In genomic region chr11:114257621-114258558, GRCh38 we compare ENCODE assay signal across 10 cellular contexts. TPM values are rescaled to one million over a fixed set of nuclear protein-coding genes. Genes with fewer than 3 reads are reported as not detected.
DNase-seq lines count a peak whose midpoint lies in the region; ATAC-seq and TF ChIP-seq lines count a peak whose summit lies in the region.
"Had no signal": no experiment of that assay in that cellular context is flagged by ENCODE, and none has a peak within 500 bp of the region (broad histone marks: within the 10 kb centered on the region; RNA-seq: fewer than 3 reads in every experiment).

No MANE protein-coding gene starts in this region.

- no peak overlapping the region for H3K23ac ChIP-seq in trophoblast cell (ENCODE audit: low read length)

- no peaks in the 10 kb centered on the region for H3K79me2 ChIP-seq in trophoblast cell (ENCODE audit: control insufficient read depth, insufficient read depth, low read length, poor library complexity)

- H3K27me3 Mint-ChIP-seq in activated B cell treated with CpG ODN at 0.5 μM for 24 hours: no peaks in the 10 kb centered on the region
- no peaks in the 10 kb centered on the region for H3K27me3 Mint-ChIP-seq in T-helper 2 cell treated with Interferon-gamma antibody and Interleukin-4, amounts not matched to agents 5 μg/mL and 100 μg/mL, for 36 hours (ENCODE audit: low read depth)

- no peak overlapping the region for H4K12ac ChIP-seq in trophoblast cell (ENCODE audit: low read depth, low read length)

- H3K27ac Mint-ChIP-seq in activated B cell treated with CpG ODN at 0.5 μM for 24 hours: peak overlapping the region; percentile 89
- no peak overlapping the region for H3K27ac Mint-ChIP-seq in T-helper 2 cell treated with Interferon-gamma antibody and Interleukin-4, amounts not matched to agents 5 μg/mL and 100 μg/mL, for 36 hours

- H2BK12ac ChIP-seq in trophoblast cell (ENCODE audit: low read length): peak overlapping the region; percentile 9

- peaks cover 2% of the 10 kb centered on the region for H3K79me1 ChIP-seq in trophoblast cell (ENCODE audit: low read length)

- POLR2A ChIA-PET in activated B cell treated with CpG ODN at 0.5 μM for 24 hours (lab: Charles Lee): interaction anchor here (0.8 to 3.2 kb wide), 9 partner anchors 62 to 361 kb away, joined by 3 to 16 read pairs (median 7); partner anchors contain the start of gene ZBTB16

- H3K27me3 ChIP-seq in BLaER1: no peaks in the 10 kb centered on the region
- H3K27me3 ChIP-seq in trophoblast cell (ENCODE audit: insufficient read depth, low read length): no peaks in the 10 kb centered on the region

- no peaks in the 10 kb centered on the region for H4K20me1 ChIP-seq in BLaER1

- H3K14ac ChIP-seq in trophoblast cell (ENCODE audit: low read length): peak overlapping the region; percentile 30

- no peak overlapping the region for H3K18ac ChIP-seq in trophoblast cell (ENCODE audit: low read length)

- H3K9me3 ChIP-seq in BLaER1 (no peaks in the 10 kb centered on the region), trophoblast cell (ENCODE audit: insufficient read depth, low read depth, low read length) (no peaks in the 10 kb centered on the region)

- H3K4me2 ChIP-seq in BLaER1: peak overlapping the region; percentile 32
- H3K4me2 ChIP-seq in trophoblast cell (ENCODE audit: low read length): no peak overlapping the region

- no peaks in the 10 kb centered on the region for H3K36me3 Mint-ChIP-seq in activated B cell treated with CpG ODN at 0.5 μM for 24 hours (ENCODE audit: low read depth)
- no peaks in the 10 kb centered on the region for H3K36me3 Mint-ChIP-seq in T-helper 2 cell treated with Interferon-gamma antibody and Interleukin-4, amounts not matched to agents 5 μg/mL and 100 μg/mL, for 36 hours (ENCODE audit: low read depth)
- H3K36me3 Mint-ChIP-seq: naive thymus-derived CD8-positive, alpha-beta T cell had no signal

- intact Hi-C loops in activated B cell treated with CpG ODN at 0.5 μM for 24 hours (cut with micrococcal nuclease) (loop anchor here (1.0 to 2.0 kb wide), 3 partner anchors 71 to 199 kb away; partner anchors contain the start of gene ZBTB16), left cardiac atrium (cut with DNase I) (loop anchor here (5.0 to 10.0 kb wide), 3 partner anchors 56 to 83 kb away; no protein-coding TSS in a partner anchor)

- H3K4me1 Mint-ChIP-seq in activated B cell treated with CpG ODN at 0.5 μM for 24 hours: peaks cover 31% of the 10 kb centered on the region
- H3K4me1 Mint-ChIP-seq in T-helper 2 cell treated with Interferon-gamma antibody and Interleukin-4, amounts not matched to agents 5 μg/mL and 100 μg/mL, for 36 hours (ENCODE audit: low read depth): peaks cover 9% of the 10 kb centered on the region

- ATAC-seq in activated B cell treated with CpG ODN at 0.5 μM for 24 hours (ENCODE audit: low read depth) (no peak), left cardiac atrium (peak; percentile 64 to 68)
- ATAC-seq: naive thymus-derived CD8-positive, alpha-beta T cell had no signal

- TF ChIP-seq CTCF in activated B cell treated with CpG ODN at 0.5 μM for 24 hours (IDR thresholded peaks at IDR 0.05): no peak

- H4K8ac ChIP-seq in trophoblast cell (ENCODE audit: low read depth, low read length): no peak overlapping the region

- no peak overlapping the region for H2BK120ac ChIP-seq in trophoblast cell (ENCODE audit: insufficient read depth, low read length, poor library complexity)

- H2AFZ ChIP-seq in trophoblast cell (ENCODE audit: insufficient read depth, low read length, poor library complexity): no peak overlapping the region

- H4K91ac ChIP-seq in trophoblast cell (ENCODE audit: low read depth, low read length): no peak overlapping the region

- H3K36me3 ChIP-seq in BLaER1 (no peaks in the 10 kb centered on the region), trophoblast cell (ENCODE audit: control insufficient read depth in 1 of 2, insufficient read depth in 2 of 2, low read length in 2 of 2) (no peaks in the 10 kb centered on the region)

- H3K9me3 Mint-ChIP-seq in activated B cell treated with CpG ODN at 0.5 μM for 24 hours: no peaks in the 10 kb centered on the region
- H3K9me3 Mint-ChIP-seq in T-helper 2 cell treated with Interferon-gamma antibody and Interleukin-4, amounts not matched to agents 5 μg/mL and 100 μg/mL, for 36 hours: no peaks in the 10 kb centered on the region
- H3K9me3 Mint-ChIP-seq: naive thymus-derived CD8-positive, alpha-beta T cell had no signal

- H3K27ac ChIP-seq in BLaER1: no peak overlapping the region
- H3K27ac ChIP-seq in trophoblast cell (ENCODE audit: low read depth, low read length): no peak overlapping the region

- WGBS in trophoblast cell (ENCODE audit: extremely low coverage, insufficient coverage, insufficient read length): no CpG with 5 or more reads among the region's 29 CpGs

- H2BK5ac ChIP-seq in trophoblast cell (ENCODE audit: low read depth, low read length, poor library complexity): no peak overlapping the region

- H3K4me1 ChIP-seq in BLaER1 (peaks cover 27% of the 10 kb centered on the region), trophoblast cell (ENCODE audit: control insufficient read depth in 1 of 2, insufficient read depth in 2 of 2, low read length in 2 of 2) (peaks cover 6 to 9% of the 10 kb centered on the region in 2 experiments)

- peak overlapping the region; percentile 55 for H3K4me3 Mint-ChIP-seq in activated B cell treated with CpG ODN at 0.5 μM for 24 hours
- no peak overlapping the region for H3K4me3 Mint-ChIP-seq in T-helper 2 cell treated with Interferon-gamma antibody and Interleukin-4, amounts not matched to agents 5 μg/mL and 100 μg/mL, for 36 hours

- CTCF ChIA-PET in activated B cell treated with CpG ODN at 0.5 μM for 24 hours (lab: Charles Lee): interaction anchor here (0.8 to 8.9 kb wide), 10 partner anchors 61 to 452 kb away, joined by 3 to 306 read pairs (median 21); partner anchors contain the start of gene ZBTB16

- no peak overlapping the region for H3K4ac ChIP-seq in trophoblast cell (ENCODE audit: low read depth, low read length)

- H3K9ac ChIP-seq in BLaER1 (no peak overlapping the region), trophoblast cell (ENCODE audit: low read length) (no peak overlapping the region)

- no peak overlapping the region for H3K4me3 ChIP-seq in BLaER1
- no peak overlapping the region for H3K4me3 ChIP-seq in trophoblast cell (ENCODE audit: low read depth, low read length)

- H2AK5ac ChIP-seq in trophoblast cell (ENCODE audit: low read length): peak overlapping the region; percentile 20

- no peak for DNase-seq in activated B cell treated with CpG ODN at 0.5 μM for 24 hours
- peak; percentile 58 for DNase-seq in left cardiac atrium
- no peak for DNase-seq in trophoblast cell
- DNase-seq in T-helper 2 cell treated with Interferon-gamma antibody and Interleukin-4, amounts not matched to agents 5 μg/mL and 100 μg/mL, for 36 hours (ENCODE audit: low spot score): no peak
- DNase-seq in activated T-cell treated with anti-CD3 and anti-CD28 coated beads, Interleukin-2, amount 50 U/mL, for 1 hour: no peak
- DNase-seq in LoVo (ENCODE audit: low spot score): no peak
- DNase-seq in NCI-H526 (lab: John Stamatoyannopoulos, UW): no peak
- DNase-seq: naive thymus-derived CD8-positive, alpha-beta T cell; NCI-H510A had no signal

RNA-seq across cellular contexts. Expression of gene NNMT, which starts 38.3 kb away (rescaled TPM):
- total RNA-seq in activated B cell treated with CpG ODN at 0.5 μM for 24 hours (not detected in 2 replicates), left cardiac atrium (100 to 1,000 TPM; 119 to 298 TPM)
- polyA plus RNA-seq in trophoblast cell (2013): 34.8 and 37.8 TPM in 2 replicates
- total RNA-seq: naive thymus-derived CD8-positive, alpha-beta T cell had no signal
- polyA plus RNA-seq: naive thymus-derived CD8-positive, alpha-beta T cell had no signal

Comparison
In these comparisons a context has a peak if more than half of its experiments do, and no peak if none do; other contexts are left out.
1. RNA of gene NNMT, which starts 38.3 kb away (total RNA-seq): 119 to 298 TPM in left cardiac atrium; not detected in activated B cell treated with CpG ODN at 0.5 μM for 24 hours; every median in the first group is over 100 times any median in the second.